Comparison of ENCODE assay signal across 34 cellular contexts in genomic region chr6:156514186-156514585, GRCh38.
"Had no signal": no experiment of that assay in that cellular context is flagged by ENCODE, and none has a peak within 500 bp of the region (broad histone marks: within the 10 kb centered on the region; RNA-seq: fewer than 3 reads in every experiment).

No MANE protein-coding gene starts in this region.

- H3K4me3 ChIP-seq: MG63 had no signal

- H3K27me3 ChIP-seq: MG63 had no signal

- DNase-seq: Karpas-422, Kasumi-1, MG63, MM.1S, MV-4-11, NCI-H1048, NCI-H1092, NCI-H1092 treated with DMSO at 0.1 percent for 48 hours, NCI-H1105, NCI-H1105 treated with DMSO at 0.1 percent for 48 hours, NCI-H1417, NCI-H1417 treated with DMSO at 0.1 percent for 48 hours, NCI-H1436, NCI-H1436 treated with DMSO at 0.1 percent for 48 hours, NCI-H146, NCI-H1694, NCI-H1694 treated with DMSO at 0.1 percent for 48 hours, NCI-H187, NCI-H187 treated with DMSO at 0.1 percent for 48 hours, NCI-H1930, NCI-H2029, NCI-H2029 treated with DMSO at 0.1 percent for 48 hours, NCI-H2081, NCI-H2081 treated with DMSO at 0.1 percent for 48 hours, NCI-H2107, NCI-H2171, NCI-H2171 treated with DMSO at 0.1 percent for 48 hours, NCI-H2227 treated with DMSO at 0.1 percent for 48 hours, NCI-H226, NCI-H345, NCI-H446, NCI-H446 treated with DMSO at 0.1 percent for 48 hours, NCI-H510A, NCI-H510A treated with DMSO at 0.1 percent for 48 hours had no signal

- H3K9me3 ChIP-seq: MG63 had no signal

- H3K36me3 ChIP-seq: MG63 had no signal
